16 cellular contexts compared by ENCODE assay signal in genomic region chr17:60573139-60573975, GRCh38. TPM values are rescaled to one million over a fixed set of nuclear protein-coding genes. Genes with fewer than 3 reads are reported as not detected.
A peak's percentile ranks its signal among the peaks of the same experiment; 100 is the strongest.
DNase-seq lines count a peak whose midpoint lies in the region; ATAC-seq and TF ChIP-seq lines count a peak whose summit lies in the region.
"Had no signal": no experiment of that assay in that cellular context is flagged by ENCODE, and none has a peak within 500 bp of the region (broad histone marks: within the 10 kb centered on the region; RNA-seq: fewer than 3 reads in every experiment).

No MANE protein-coding gene starts in this region.

- peaks cover 8% of the 10 kb centered on the region; the same call in 1 of the 2 replicates for H3K4me1 Mint-ChIP-seq in WTC11

- peak overlapping the region in 4 of 59 donors; percentile 13 to 65 (median 19) for H3K27ac ChIP-seq in dorsolateral prefrontal cortex
- H3K27ac ChIP-seq: RWPE1, WERI-Rb-1 had no signal

- ATAC-seq in WTC11 (peak; percentile 29; the same call in 1 of the 2 replicates), omental fat pad (ENCODE audit: low FRiP score) (peak; percentile 48), GM18870 (IDR thresholded peaks at IDR 0.05; ENCODE audit: unreplicated experiment) (no peak), HG02759 (IDR thresholded peaks at IDR 0.05; ENCODE audit: unreplicated experiment) (no peak), HG03025 (IDR thresholded peaks at IDR 0.05; ENCODE audit: low FRiP score, unreplicated experiment) (no peak)
- ATAC-seq: mucosa of descending colon had no signal

- H3K9me3 Mint-ChIP-seq in WTC11 = peaks cover 9% of the 10 kb centered on the region
- H3K9me3 Mint-ChIP-seq: activated T-cell treated with anti-CD3 and anti-CD28 coated beads, Interleukin-2, amount 50 U/mL, for 24 hours had no signal

- no peaks in the 10 kb centered on the region; the same call in none of the 2 replicates for H3K36me3 Mint-ChIP-seq in WTC11

- H3K4me3 Mint-ChIP-seq in WTC11 = no peak overlapping the region
- H3K4me3 Mint-ChIP-seq: activated T-cell treated with anti-CD3 and anti-CD28 coated beads, Interleukin-2, amount 50 U/mL, for 24 hours had no signal

- intact Hi-C loops in dorsolateral prefrontal cortex (cut with DNase I) = loop anchor here (5.0 to 10.0 kb wide), 2 partner anchors 149 to 151 kb away; partner anchors contain the start of gene CHCT1 (in 2 of the 2)

- no peaks in the 10 kb centered on the region for H3K27me3 ChIP-seq in dorsolateral prefrontal cortex
- H3K27me3 ChIP-seq: BE2C had no signal

- peak; percentile 12; the same call in 1 of the 2 replicates for TF ChIP-seq CTCF in AG10803 (conservative IDR thresholded peaks at IDR 0.05; ENCODE audit: low read length)
- no peak for TF ChIP-seq CTCF in WTC11 (IDR thresholded peaks at IDR 0.05)
- TF ChIP-seq CTCF in omental fat pad (IDR thresholded peaks at IDR 0.05) = no peak
- no peak for TF ChIP-seq CTCF in dorsolateral prefrontal cortex (IDR thresholded peaks at IDR 0.05 in 54 of 56, conservative IDR thresholded peaks at IDR 0.05 in 2 of 56; ENCODE audit: low read depth in 1 of 56, partially characterized antibody in 56 of 56)

- no peaks in the 10 kb centered on the region for H3K27me3 Mint-ChIP-seq in WTC11 (ENCODE audit: low read depth)

- CTCF ChIA-PET in WTC11 (lab: Charles Lee) = interaction anchor here (0.6 to 0.8 kb wide), 3 partner anchors 26 to 30 kb away, joined by 3 read pairs; no protein-coding TSS in a partner anchor

- no peak overlapping the region for H3K27ac Mint-ChIP-seq in WTC11
- H3K27ac Mint-ChIP-seq: activated T-cell treated with anti-CD3 and anti-CD28 coated beads, Interleukin-2, amount 50 U/mL, for 24 hours had no signal

- POLR2A ChIA-PET in WTC11 (lab: Charles Lee) = interaction anchor here (1.5 kb wide), 1 partner anchor 26 kb away, joined by 6 read pairs; the partner anchor contains the start of gene PPM1D

- H3K4me3 ChIP-seq in AG10803 (ENCODE audit: low read length) = no peak overlapping the region
- no peak overlapping the region for H3K4me3 ChIP-seq in dorsolateral prefrontal cortex
- H3K4me3 ChIP-seq: mucosa of descending colon had no signal

- DNase-seq in AG10803 (ENCODE audit: low read depth) = peak; percentile 86
- DNase-seq in WTC11 (ENCODE audit: low spot score) = no peak
- peak; percentile 88 for DNase-seq in glomerular visceral epithelial cell (ENCODE audit: extremely low spot score)
- DNase-seq in omental fat pad (ENCODE audit: low spot score) = no peak
- DNase-seq in dorsolateral prefrontal cortex = no peak
- DNase-seq: activated T-cell treated with anti-CD3 and anti-CD28 coated beads, Interleukin-2, amount 50 U/mL, for 24 hours; BE2C; caudate nucleus; glutamatergic neuron; mucosa of descending colon; stimulated activated CD4-positive, alpha-beta T cell treated with anti-CD3 and anti-CD28 coated beads, Interleukin-12 subunit alpha, Interleukin-12 subunit beta, amount 100 ng/mL, for 4 hours; WERI-Rb-1 had no signal

TF ChIP-seq in WTC11, 78 proteins besides CTCF, POLR2A, EP300 and RAD21:
- TF ChIP-seq GABPB1 (CRISPR knock-in tag; IDR thresholded peaks at IDR 0.05) (no peak), ZNF281 (CRISPR knock-in tag; IDR thresholded peaks at IDR 0.05) (no peak), ZNF423 (CRISPR knock-in tag; IDR thresholded peaks at IDR 0.05) (no peak), ETV6 (CRISPR knock-in tag; IDR thresholded peaks at IDR 0.05) (no peak), E2F4 (CRISPR knock-in tag; IDR thresholded peaks at IDR 0.05; ENCODE audit: borderline replicate concordance, low read depth) (no peak), OVOL2 (CRISPR knock-in tag; IDR thresholded peaks at IDR 0.05; ENCODE audit: borderline replicate concordance) (no peak), CBFB (CRISPR knock-in tag; IDR thresholded peaks at IDR 0.05; ENCODE audit: low read depth) (no peak), PREB (CRISPR knock-in tag; IDR thresholded peaks at IDR 0.05; ENCODE audit: borderline replicate concordance) (no peak), ZNF232 (CRISPR knock-in tag; IDR thresholded peaks at IDR 0.05) (no peak), ZNF512 (CRISPR knock-in tag; IDR thresholded peaks at IDR 0.05; ENCODE audit: borderline replicate concordance) (no peak), ZBTB21 (CRISPR knock-in tag; IDR thresholded peaks at IDR 0.05; ENCODE audit: borderline replicate concordance) (no peak), RELA (CRISPR knock-in tag; IDR thresholded peaks at IDR 0.05; ENCODE audit: borderline replicate concordance) (no peak), SP1 (CRISPR knock-in tag; conservative IDR thresholded peaks at IDR 0.05) (no peak), JUN (CRISPR knock-in tag; IDR thresholded peaks at IDR 0.05) (no peak), ELF4 (CRISPR knock-in tag; IDR thresholded peaks at IDR 0.05; ENCODE audit: low read depth) (no peak)
TF ChIP-seq in WTC11: peak in this region for 0.

RNA-seq across cellular contexts. Expression of gene PPM1D, which starts 26.6 kb away (rescaled TPM):
- total RNA-seq in WTC11 (2021) (16.5 to 20.4 TPM (median 17.0 TPM) in 3 replicates), omental fat pad (10 to 100 TPM; 11.1 to 32.0 (median 13.3) TPM), dorsolateral prefrontal cortex (10 to 100 TPM in 113 of 120 experiments, 1 to 10 TPM in 7; 8.6 to 20.9 (median 13.7) TPM)

RNA-seq across cellular contexts. Expression of gene APPBP2, which starts 47.3 kb away (rescaled TPM):
- 15.3 to 17.1 TPM (median 16.8 TPM) in 3 replicates for total RNA-seq in WTC11 (2021)
- 10 to 100 TPM; 22.0 to 35.8 (median 30.9) TPM for total RNA-seq in omental fat pad
- 10 to 100 TPM; 44.7 to 85.8 (median 66.2) TPM for total RNA-seq in dorsolateral prefrontal cortex

Comparison
In these comparisons a context has a peak if more than half of its experiments do, and no peak if none do; other contexts are left out.
1. DNase-seq: peak in AG10803 (single experiment) and glomerular visceral epithelial cell (single experiment); none in WTC11 (single experiment), omental fat pad (single experiment) and dorsolateral prefrontal cortex (0 of 10).
2. ATAC-seq: peak in WTC11 (single experiment) and omental fat pad (single experiment); none in GM18870 (single experiment), HG02759 (single experiment) and HG03025 (single experiment).